11 cellular contexts compared by ENCODE assay signal in the genomic region with DNA sequence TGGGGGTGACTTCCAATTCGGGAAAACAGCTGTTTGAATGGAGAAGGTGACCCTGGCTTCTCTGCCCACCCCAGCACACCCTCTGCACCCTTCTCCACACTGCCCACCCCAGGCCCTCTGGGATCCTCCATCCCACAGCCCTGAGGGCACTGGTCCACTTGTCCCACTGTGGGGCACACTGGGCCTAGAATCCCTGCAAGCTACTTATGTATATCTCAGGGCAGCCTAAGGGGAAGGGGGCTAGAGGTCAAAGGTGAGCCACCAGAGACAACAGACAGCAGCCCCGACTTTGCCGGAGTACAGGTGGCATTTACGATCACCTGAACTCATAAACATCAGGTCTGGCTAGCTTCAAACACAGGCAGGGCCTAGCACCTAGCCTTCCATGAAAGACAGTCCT. TPM values are rescaled to one million over a fixed set of nuclear protein-coding genes. Genes with fewer than 3 reads are reported as not detected.
DNase-seq lines count a peak whose midpoint lies in the region; ATAC-seq and TF ChIP-seq lines count a peak whose summit lies in the region.
"Had no signal": no experiment of that assay in that cellular context is flagged by ENCODE, and none has a peak within 500 bp of the region (broad histone marks: within the 10 kb centered on the region; RNA-seq: fewer than 3 reads in every experiment).

No MANE protein-coding gene starts in this region.

- H3K27ac ChIP-seq in mammary epithelial cell (ENCODE audit: insufficient read depth, low read depth, low read length) (no peak overlapping the region), ascending aorta (no peak overlapping the region), suprapubic skin (no peak overlapping the region)
- H3K27ac ChIP-seq: testis had no signal

- intact Hi-C loops in MCF 10A (cut with micrococcal nuclease) (no loop called here), mammary epithelial cell (cut with micrococcal nuclease) (loop anchor here (5.0 kb wide), 1 partner anchor 45 kb away; no protein-coding TSS in a partner anchor), ascending aorta (cut with DNase I) (no loop called here)

- ATAC-seq in memory B cell (ENCODE audit: low read depth), result no peak
- ATAC-seq in GM21717 (IDR thresholded peaks at IDR 0.05; ENCODE audit: unreplicated experiment), result no peak
- ATAC-seq in GM18517 (IDR thresholded peaks at IDR 0.05; ENCODE audit: unreplicated experiment), result no peak

- H3K27me3 ChIP-seq in mammary epithelial cell (ENCODE audit: insufficient read depth, low read length) (no peaks in the 10 kb centered on the region), ascending aorta (no peaks in the 10 kb centered on the region), suprapubic skin (peaks cover 16% of the 10 kb centered on the region)
- H3K27me3 ChIP-seq: testis had no signal

- no peaks in the 10 kb centered on the region for H4K20me1 ChIP-seq in mammary epithelial cell (ENCODE audit: insufficient read depth, low read length)

- peaks cover 15% of the 10 kb centered on the region for H3K27me3 Mint-ChIP-seq in MCF 10A (ENCODE audit: insufficient read depth, unreplicated experiment)
- H3K27me3 Mint-ChIP-seq in memory B cell, result peaks cover 32% of the 10 kb centered on the region

- POLR2A ChIA-PET in MCF 10A (lab: Yijun Ruan, JAX), result no interaction called here

- no peaks in the 10 kb centered on the region for H3K9me3 ChIP-seq in mammary epithelial cell (replicated peaks; ENCODE audit: insufficient read depth, low read length)
- H3K9me3 ChIP-seq in ascending aorta, result no peaks in the 10 kb centered on the region
- H3K9me3 ChIP-seq in suprapubic skin, result no peaks in the 10 kb centered on the region
- H3K9me3 ChIP-seq: mucosa of descending colon, testis had no signal

- no peak overlapping the region for H3K9ac ChIP-seq in mammary epithelial cell (ENCODE audit: insufficient read depth, low read length)

- in situ Hi-C loops in mammary epithelial cell (cut with MboI; ENCODE audit: low sequenced_read_pairs in 2 of 2), result no loop called here

- TF ChIP-seq CTCF in MCF 10A (IDR thresholded peaks at IDR 0.05; ENCODE audit: unreplicated experiment) (no peak), mammary epithelial cell (conservative IDR thresholded peaks at IDR 0.05 in 1 of 2, IDR thresholded peaks at IDR 0.05 in 1 of 2; ENCODE audit: extremely low read depth in 1 of 2, insufficient read depth in 1 of 2, low read depth in 1 of 2, low read length in 2 of 2) (no peak), ascending aorta (IDR thresholded peaks at IDR 0.05) (no peak), suprapubic skin (IDR thresholded peaks at IDR 0.05) (no peak)

- BruUV-seq in MCF 10A (replicated peaks; lab: Mats Ljungman, UMichigan) (no TSS peak), mammary epithelial cell (replicated peaks; lab: Mats Ljungman, UMichigan) (no TSS peak)

- H3K36me3 ChIP-seq in mammary epithelial cell (ENCODE audit: insufficient read depth, low read length) (no peaks in the 10 kb centered on the region), ascending aorta (no peaks in the 10 kb centered on the region), suprapubic skin (no peaks in the 10 kb centered on the region)

- no peak for TF ChIP-seq POLR2A in suprapubic skin (IDR thresholded peaks at IDR 0.05)

- peak overlapping the region; percentile 14 for H3K4me3 Mint-ChIP-seq in MCF 10A (ENCODE audit: unreplicated experiment)
- peak overlapping the region; percentile 72 for H3K4me3 Mint-ChIP-seq in memory B cell

- H3K79me2 ChIP-seq in mammary epithelial cell (ENCODE audit: insufficient read depth, low read length), result no peaks in the 10 kb centered on the region

- H3K36me3 Mint-ChIP-seq in MCF 10A (ENCODE audit: insufficient read depth, unreplicated experiment) (no peaks in the 10 kb centered on the region), memory B cell (no peaks in the 10 kb centered on the region)

- DNase-seq in MCF 10A (ENCODE audit: unreplicated experiment) (no peak), mammary epithelial cell (no peak), ascending aorta (ENCODE audit: low spot score in 2 of 2) (no peak), memory B cell (ENCODE audit: low spot score in 2 of 2) (no peak), suprapubic skin (ENCODE audit: low spot score in 2 of 2) (no peak), NCI-H345 treated with DMSO at 0.1 percent for 48 hours (lab: John Stamatoyannopoulos, UW; ENCODE audit: unreplicated experiment) (no peak)
- DNase-seq: testis had no signal

- 80% methylated on average over 4 of the region's 4 CpGs for WGBS in mammary epithelial cell (ENCODE audit: low coverage, missing lambda C conversion rate)
- WGBS in suprapubic skin, result 91% methylated on average over 4 of the region's 4 CpGs

- H3K4me3 ChIP-seq in mammary epithelial cell (replicated peaks in 1 of 3; ENCODE audit: insufficient read depth in 1 of 3, low read depth in 2 of 3, low read length in 3 of 3) (no peak overlapping the region), ascending aorta (peak overlapping the region; percentile 64 to 68), suprapubic skin (peak overlapping the region; percentile 55)
- H3K4me3 ChIP-seq: mucosa of descending colon had no signal

- H2AFZ ChIP-seq in mammary epithelial cell (ENCODE audit: low read depth, low read length), result no peak overlapping the region

- H3K4me1 Mint-ChIP-seq in MCF 10A (ENCODE audit: insufficient read depth, unreplicated experiment) (no peaks in the 10 kb centered on the region), memory B cell (peaks cover 3% of the 10 kb centered on the region)

- TF ChIP-seq EP300 in suprapubic skin (IDR thresholded peaks at IDR 0.05), result no peak

- CTCF ChIA-PET in MCF 10A (lab: Yijun Ruan, JAX), result interaction anchor here (0.7 to 1.9 kb wide), 2 partner anchors 38 to 76 kb away, joined by 3 to 9 read pairs; no protein-coding TSS in a partner anchor
- CTCF ChIA-PET in mammary epithelial cell (lab: Charles Lee; ENCODE audit: low non-redundant PET), result no interaction called here

- H3K4me2 ChIP-seq in mammary epithelial cell (ENCODE audit: insufficient read depth, low read depth, low read length), result no peak overlapping the region

- dilution Hi-C loops in mammary epithelial cell (cut with HindIII; ENCODE audit: low sequenced_read_pairs), result loop anchor here (5.0 kb wide), 1 partner anchor 35 kb away; no protein-coding TSS in a partner anchor

- H3K4me1 ChIP-seq in mammary epithelial cell (ENCODE audit: insufficient read depth, low read length), result peaks cover 7% of the 10 kb centered on the region
- no peaks in the 10 kb centered on the region for H3K4me1 ChIP-seq in ascending aorta
- peaks cover 14% of the 10 kb centered on the region for H3K4me1 ChIP-seq in suprapubic skin
- H3K4me1 ChIP-seq: testis had no signal

- H3K27ac Mint-ChIP-seq in MCF 10A (ENCODE audit: low read depth, unreplicated experiment) (no peak overlapping the region), memory B cell (no peak overlapping the region)

- H3K9me3 Mint-ChIP-seq in MCF 10A (ENCODE audit: unreplicated experiment), result no peaks in the 10 kb centered on the region
- no peaks in the 10 kb centered on the region for H3K9me3 Mint-ChIP-seq in memory B cell

RNA-seq across cellular contexts. Expression of a gene that starts 0.7 kb away (rescaled TPM):
- 0.29 and 0.93 TPM in 2 replicates for total RNA-seq in MCF 10A (2022)
- total RNA-seq in mammary epithelial cell, result 1 to 10 TPM; 1.2 to 5.5 TPM
- 0.57 TPM for polyA plus RNA-seq in mammary epithelial cell
- polyA minus RNA-seq in mammary epithelial cell, result not detected
- 1.1 TPM for total RNA-seq in ascending aorta
- total RNA-seq in suprapubic skin, result 10 to 100 TPM in 3 of 4 donors, 1 to 10 TPM in 1; 3.8 to 36.0 (median 24.1) TPM
- total RNA-seq: T-helper 1 cell treated with Interleukin-12 subunit alpha and Interleukin-12 subunit beta and Interleukin-4 antibody, amounts not matched to agents 30 ng/mL and 1 ng/mL, for 36 hours had no signal

Comparison
In these comparisons a context has a peak if more than half of its experiments do, and no peak if none do; other contexts are left out.
1. H3K4me3 ChIP-seq: peak in ascending aorta (2 of 2) and suprapubic skin (single experiment); none in mammary epithelial cell (0 of 3).